ENCODE assay signal across 39 cellular contexts in genomic region chr6:68691120-68691519, GRCh38. TPM values are rescaled to one million over a fixed set of nuclear protein-coding genes. Genes with fewer than 3 reads are reported as not detected.
"Had no signal": no experiment of that assay in that cellular context is flagged by ENCODE, and none has a peak within 500 bp of the region (broad histone marks: within the 10 kb centered on the region; RNA-seq: fewer than 3 reads in every experiment).

No MANE protein-coding gene starts in this region.

- FAIRE-seq: bronchial epithelial cell, RCC 7860 had no signal

- H3K36me3 Mint-ChIP-seq: activated CD8-positive, alpha-beta memory T cell treated with anti-CD3 and anti-CD28 coated beads, Interleukin-2, amount 10 ng/mL, durations not matched to agents 7 days and 5 days; activated naive CD4-positive, alpha-beta T cell treated with anti-CD3 and anti-CD28 coated beads, Interleukin-2, amount 10 ng/mL, durations not matched to agents 7 days and 5 days; activated naive CD8-positive, alpha-beta T cell had no signal

- H3K27ac Mint-ChIP-seq: activated B cell treated with CpG ODN at 0.5 μM for 24 hours; activated CD4-positive, alpha-beta memory T cell treated with anti-CD3 and anti-CD28 coated beads, Interleukin-2, amount 10 ng/mL, durations not matched to agents 7 days and 5 days; activated CD8-positive, alpha-beta memory T cell treated with anti-CD3 and anti-CD28 coated beads, Interleukin-2, amount 10 ng/mL, durations not matched to agents 7 days and 5 days; activated naive CD4-positive, alpha-beta T cell treated with anti-CD3 and anti-CD28 coated beads, Interleukin-2, amount 10 ng/mL, durations not matched to agents 7 days and 5 days; activated naive CD8-positive, alpha-beta T cell; activated naive CD8-positive, alpha-beta T cell treated with anti-CD3 and anti-CD28 coated beads, Interleukin-2, amount 50 U/mL, for 24 hours had no signal

- H3K4me1 Mint-ChIP-seq: activated B cell treated with CpG ODN at 0.5 μM for 24 hours; activated CD4-positive, alpha-beta memory T cell treated with anti-CD3 and anti-CD28 coated beads, Interleukin-2, amount 10 ng/mL, durations not matched to agents 7 days and 5 days; activated CD8-positive, alpha-beta memory T cell treated with anti-CD3 and anti-CD28 coated beads, Interleukin-2, amount 10 ng/mL, durations not matched to agents 7 days and 5 days; activated naive CD4-positive, alpha-beta T cell treated with anti-CD3 and anti-CD28 coated beads, Interleukin-2, amount 10 ng/mL, durations not matched to agents 7 days and 5 days; activated naive CD8-positive, alpha-beta T cell treated with anti-CD3 and anti-CD28 coated beads, Interleukin-2, amount 50 U/mL, for 24 hours had no signal

- H3K27ac ChIP-seq: RWPE1, VCaP had no signal

- H3K4me3 Mint-ChIP-seq: activated B cell treated with CpG ODN at 0.5 μM for 24 hours; activated CD4-positive, alpha-beta memory T cell treated with anti-CD3 and anti-CD28 coated beads, Interleukin-2, amount 10 ng/mL, durations not matched to agents 7 days and 5 days; activated CD8-positive, alpha-beta memory T cell treated with anti-CD3 and anti-CD28 coated beads, Interleukin-2, amount 10 ng/mL, durations not matched to agents 7 days and 5 days; activated naive CD4-positive, alpha-beta T cell treated with anti-CD3 and anti-CD28 coated beads, Interleukin-2, amount 10 ng/mL, durations not matched to agents 7 days and 5 days; activated naive CD8-positive, alpha-beta T cell; activated naive CD8-positive, alpha-beta T cell treated with anti-CD3 and anti-CD28 coated beads, Interleukin-2, amount 50 U/mL, for 24 hours had no signal

- DNase-seq: activated B cell treated with CpG ODN at 0.5 μM for 24 hours; activated CD4-positive, alpha-beta memory T cell treated with anti-CD3 and anti-CD28 coated beads, Interleukin-2, amount 10 ng/mL, durations not matched to agents 7 days and 5 days; activated CD4-positive, alpha-beta T cell treated with anti-CD3 and anti-CD28 coated beads for 4 hours; activated CD4-positive, alpha-beta T cell treated with anti-CD3 and anti-CD28 coated beads, Interleukin-2, amount 50 U/mL, for 1 hour; activated CD4-positive, CD25-positive, alpha-beta regulatory T cell treated with anti-CD3 and anti-CD28 coated beads, Interleukin-2, amount 50 U/mL, for 72 hours; activated CD8-positive, alpha-beta memory T cell treated with anti-CD3 and anti-CD28 coated beads for 24 hours; activated CD8-positive, alpha-beta memory T cell treated with anti-CD3 and anti-CD28 coated beads, Interleukin-2, amount 10 ng/mL, durations not matched to agents 7 days and 5 days; activated CD8-positive, alpha-beta memory T cell treated with anti-CD3 and anti-CD28 coated beads, Interleukin-2, amount 50 U/mL, for 48 hours; activated effector memory CD4-positive, alpha-beta T cell treated with Interleukin-2 at 50 U/mL for 16 hours; activated naive CD4-positive, alpha-beta T cell treated with anti-CD3 and anti-CD28 coated beads, Interleukin-2, amount 10 ng/mL, durations not matched to agents 7 days and 5 days; activated naive CD8-positive, alpha-beta T cell treated with anti-CD3 and anti-CD28 coated beads, Interleukin-2, amount 50 U/mL, for 24 hours; activated T-cell treated with anti-CD3 and anti-CD28 coated beads, Interleukin-2, amount 50 U/mL, for 48 hours; anterior cingulate cortex; caudate nucleus; cerebellar nuclear complex; Kasumi-1; MM.1S; MV-4-11; NCI-H1092; NCI-H1436 treated with DMSO at 0.1 percent for 48 hours; NCI-H187; NCI-H2029 treated with DMSO at 0.1 percent for 48 hours; NCI-H2107; NCI-H226; NCI-H446 treated with DMSO at 0.1 percent for 48 hours; NCI-H524 treated with DMSO at 0.1 percent for 48 hours; PC-3; SIG-M5; SW 1271; T-helper 1 cell; T-helper 2 cell; T-helper 9 cell had no signal

- H3K9me3 Mint-ChIP-seq: activated B cell treated with CpG ODN at 0.5 μM for 24 hours; activated CD4-positive, alpha-beta memory T cell treated with anti-CD3 and anti-CD28 coated beads, Interleukin-2, amount 10 ng/mL, durations not matched to agents 7 days and 5 days; activated naive CD4-positive, alpha-beta T cell treated with anti-CD3 and anti-CD28 coated beads, Interleukin-2, amount 10 ng/mL, durations not matched to agents 7 days and 5 days; activated naive CD8-positive, alpha-beta T cell treated with anti-CD3 and anti-CD28 coated beads, Interleukin-2, amount 50 U/mL, for 24 hours; brain had no signal

- H3K27me3 Mint-ChIP-seq: activated B cell treated with CpG ODN at 0.5 μM for 24 hours; activated CD4-positive, alpha-beta memory T cell treated with anti-CD3 and anti-CD28 coated beads, Interleukin-2, amount 10 ng/mL, durations not matched to agents 7 days and 5 days; activated CD8-positive, alpha-beta memory T cell treated with anti-CD3 and anti-CD28 coated beads, Interleukin-2, amount 10 ng/mL, durations not matched to agents 7 days and 5 days; activated naive CD4-positive, alpha-beta T cell treated with anti-CD3 and anti-CD28 coated beads, Interleukin-2, amount 10 ng/mL, durations not matched to agents 7 days and 5 days; activated naive CD8-positive, alpha-beta T cell; activated naive CD8-positive, alpha-beta T cell treated with anti-CD3 and anti-CD28 coated beads, Interleukin-2, amount 50 U/mL, for 24 hours; brain had no signal

- ATAC-seq: activated CD8-positive, alpha-beta memory T cell treated with anti-CD3 and anti-CD28 coated beads, Interleukin-2, amount 10 ng/mL, durations not matched to agents 7 days and 5 days; activated naive CD8-positive, alpha-beta T cell treated with anti-CD3 and anti-CD28 coated beads, Interleukin-2, amount 50 U/mL, for 24 hours; PC-3; Right ventricle myocardium inferior had no signal

RNA-seq across cellular contexts. Expression of gene ADGRB3, which starts 56.0 kb away (rescaled TPM):
- total RNA-seq: activated B cell treated with CpG ODN at 0.5 μM for 24 hours; activated CD4-positive, alpha-beta memory T cell treated with anti-CD3 and anti-CD28 coated beads, Interleukin-2, amount 10 ng/mL, durations not matched to agents 7 days and 5 days; bronchial epithelial cell had no signal
